17 cellular contexts compared by ENCODE assay signal in genomic region chr7:106618480-106618879, GRCh38. TPM values are rescaled to one million over a fixed set of nuclear protein-coding genes. Genes with fewer than 3 reads are reported as not detected.
DNase-seq lines count a peak whose midpoint lies in the region; ATAC-seq, FAIRE-seq and TF ChIP-seq lines count a peak whose summit lies in the region.
"Had no signal": no experiment of that assay in that cellular context is flagged by ENCODE, and none has a peak within 500 bp of the region (broad histone marks: within the 10 kb centered on the region; RNA-seq: fewer than 3 reads in every experiment).

No MANE protein-coding gene starts in this region.

- POLR2A ChIA-PET in PC-3 (lab: Charles Lee; ENCODE audit: unreplicated experiment) (interaction anchor here (0.6 kb wide), 1 partner anchor 46 kb away, joined by 3 read pairs; no protein-coding TSS in a partner anchor), endothelial cell of umbilical vein (lab: Charles Lee) (interaction anchor here (1.0 kb wide), 1 partner anchor 28 kb away, joined by 5 read pairs; no protein-coding TSS in a partner anchor)

- DNase-seq in GM03348 (ENCODE audit: low spot score) (peak; percentile 10), PC-3 (peak; percentile 29), endothelial cell of umbilical vein (ENCODE audit: low read depth, low spot score) (peak; percentile 73), osteocyte (ENCODE audit: extremely low spot score, unreplicated experiment) (no peak), NCI-H748 treated with DMSO at 0.1 percent for 48 hours (lab: John Stamatoyannopoulos, UW) (no peak), MG63 (no peak)
- DNase-seq: activated CD4-positive, alpha-beta T cell treated with anti-CD3 and anti-CD28 coated beads, Interleukin-2, amount 10 ng/mL, durations not matched to agents 7 days and 5 days; activated naive CD8-positive, alpha-beta T cell treated with anti-CD3 and anti-CD28 coated beads, Interleukin-2, amount 50 U/mL, for 24 hours; activated T-cell treated with anti-CD3 and anti-CD28 coated beads, Interleukin-2, amount 50 U/mL, for 48 hours; islet precursor cell; NCI-H1417 treated with DMSO at 0.1 percent for 48 hours; NCI-H510A treated with DMSO at 0.1 percent for 48 hours; stimulated activated CD4-positive, alpha-beta T cell treated with anti-CD3 and anti-CD28 coated beads, Interleukin-2, amount 100 ng/mL, for 24 hours; upper lobe of right lung had no signal

- H2AFZ ChIP-seq in PC-3 (ENCODE audit: low read length) (no peak overlapping the region), endothelial cell of umbilical vein (ENCODE audit: low read depth, low read length) (no peak overlapping the region)

- CTCF ChIA-PET in PC-3 (lab: Charles Lee): no interaction called here
- CTCF ChIA-PET in endothelial cell of umbilical vein (lab: Charles Lee): interaction anchor here (1.3 kb wide), 1 partner anchor 442 kb away, joined by 3 read pairs; no protein-coding TSS in a partner anchor

- no peak overlapping the region for H3K9ac ChIP-seq in PC-3 (ENCODE audit: low read length)
- no peak overlapping the region for H3K9ac ChIP-seq in endothelial cell of umbilical vein (replicated peaks; ENCODE audit: extremely low read depth, insufficient read depth, low read length)

- H3K4me3 ChIP-seq in PC-3 (ENCODE audit: low read length) (no peak overlapping the region), endothelial cell of umbilical vein (replicated peaks in 1 of 3; ENCODE audit: insufficient read depth in 1 of 3, low read depth in 1 of 3, low read length in 3 of 3) (no peak overlapping the region), MG63 (no peak overlapping the region)
- H3K4me3 ChIP-seq: upper lobe of right lung had no signal

- peak; percentile 26 for FAIRE-seq in endothelial cell of umbilical vein (lab: Jason Lieb, UNC)

- H3K9me1 ChIP-seq in endothelial cell of umbilical vein (replicated peaks; ENCODE audit: control insufficient read depth, extremely low read depth, insufficient read depth, low read length): no peaks in the 10 kb centered on the region

- ATAC-seq in PC-3 (no peak), HG03108 (IDR thresholded peaks at IDR 0.05; ENCODE audit: unreplicated experiment) (no peak)
- ATAC-seq: activated naive CD8-positive, alpha-beta T cell treated with anti-CD3 and anti-CD28 coated beads, Interleukin-2, amount 50 U/mL, for 24 hours; upper lobe of right lung had no signal

- H3K27ac Mint-ChIP-seq in osteocyte (ENCODE audit: unreplicated experiment): peak overlapping the region; percentile 65
- H3K27ac Mint-ChIP-seq: activated CD4-positive, alpha-beta T cell treated with anti-CD3 and anti-CD28 coated beads, Interleukin-2, amount 10 ng/mL, durations not matched to agents 7 days and 5 days; activated naive CD8-positive, alpha-beta T cell treated with anti-CD3 and anti-CD28 coated beads, Interleukin-2, amount 50 U/mL, for 24 hours; CD14-positive monocyte; progenitor cell of endocrine pancreas had no signal

- H3K4me1 ChIP-seq in PC-3 (ENCODE audit: insufficient read depth, low read length) (peaks cover 32% of the 10 kb centered on the region), endothelial cell of umbilical vein (ENCODE audit: control insufficient read depth, extremely low read depth, insufficient read depth, low read length) (no peaks in the 10 kb centered on the region)
- H3K4me1 ChIP-seq: upper lobe of right lung had no signal

- no peak overlapping the region for H3K4me3 Mint-ChIP-seq in osteocyte (ENCODE audit: unreplicated experiment)
- H3K4me3 Mint-ChIP-seq: activated CD4-positive, alpha-beta T cell treated with anti-CD3 and anti-CD28 coated beads, Interleukin-2, amount 10 ng/mL, durations not matched to agents 7 days and 5 days; activated naive CD8-positive, alpha-beta T cell treated with anti-CD3 and anti-CD28 coated beads, Interleukin-2, amount 50 U/mL, for 24 hours; CD14-positive monocyte had no signal

- H3K9me3 ChIP-seq in PC-3 (ENCODE audit: low read length): no peaks in the 10 kb centered on the region
- H3K9me3 ChIP-seq in endothelial cell of umbilical vein (replicated peaks; ENCODE audit: control insufficient read depth, insufficient read depth, low read length): peaks cover 2% of the 10 kb centered on the region
- H3K9me3 ChIP-seq in MG63: peaks cover 10% of the 10 kb centered on the region; the same call in 1 of the 2 replicates

- H3K4me1 Mint-ChIP-seq in osteocyte (ENCODE audit: unreplicated experiment): peaks cover 63% of the 10 kb centered on the region
- H3K4me1 Mint-ChIP-seq: activated CD4-positive, alpha-beta T cell treated with anti-CD3 and anti-CD28 coated beads, Interleukin-2, amount 10 ng/mL, durations not matched to agents 7 days and 5 days; activated naive CD8-positive, alpha-beta T cell treated with anti-CD3 and anti-CD28 coated beads, Interleukin-2, amount 50 U/mL, for 24 hours; CD14-positive monocyte had no signal

- no peak for TF ChIP-seq POLR2A in endothelial cell of umbilical vein (IDR thresholded peaks at IDR 0.05; ENCODE audit: low read depth, low read length)

- intact Hi-C loops in PC-3 (cut with micrococcal nuclease) (no loop called here), endothelial cell of umbilical vein (cut with micrococcal nuclease) (no loop called here)

- no peaks in the 10 kb centered on the region for H3K36me3 ChIP-seq in PC-3 (ENCODE audit: low read depth, low read length)
- no peaks in the 10 kb centered on the region for H3K36me3 ChIP-seq in endothelial cell of umbilical vein (ENCODE audit: control insufficient read depth in 2 of 2, extremely low read depth in 1 of 2, insufficient read depth in 2 of 2, low read length in 2 of 2)
- H3K36me3 ChIP-seq in MG63: no peaks in the 10 kb centered on the region
- H3K36me3 ChIP-seq: upper lobe of right lung had no signal

- no peak for TF ChIP-seq CTCF in PC-3 (conservative IDR thresholded peaks at IDR 0.05; ENCODE audit: low read depth, low read length)
- TF ChIP-seq CTCF in endothelial cell of umbilical vein (IDR thresholded peaks at IDR 0.05; ENCODE audit: extremely low read depth in 1 of 2, insufficient read depth in 1 of 2, low read depth in 1 of 2, low read length in 2 of 2): no peak
- no peak for TF ChIP-seq CTCF in osteocyte (IDR thresholded peaks at IDR 0.05)

- dilution Hi-C loops in endothelial cell of umbilical vein (cut with MboI; ENCODE audit: extremely low pct_ligation_motif_present, low sequenced_read_pairs): no loop called here

- H3K9me2 ChIP-seq in PC-3 (replicated peaks; ENCODE audit: low read length): no peaks in the 10 kb centered on the region

- H3K27me3 ChIP-seq in PC-3 (ENCODE audit: low read length): no peaks in the 10 kb centered on the region
- H3K27me3 ChIP-seq in endothelial cell of umbilical vein (ENCODE audit: control insufficient read depth in 2 of 2, insufficient read depth in 2 of 2, low read length in 2 of 2): no peaks in the 10 kb centered on the region
- H3K27me3 ChIP-seq in MG63: no peaks in the 10 kb centered on the region
- H3K27me3 ChIP-seq: upper lobe of right lung had no signal

- peaks cover 22% of the 10 kb centered on the region for H3K9me3 Mint-ChIP-seq in osteocyte (ENCODE audit: unreplicated experiment)

- H3K79me2 ChIP-seq in PC-3 (ENCODE audit: low read length) (no peaks in the 10 kb centered on the region), endothelial cell of umbilical vein (ENCODE audit: control insufficient read depth, insufficient read depth, low read length) (no peaks in the 10 kb centered on the region)

- H3F3A ChIP-seq in PC-3 (ENCODE audit: low read length, unreplicated experiment): peaks cover 4% of the 10 kb centered on the region

- H3K27ac ChIP-seq in PC-3 (ENCODE audit: low read length) (no peak overlapping the region), endothelial cell of umbilical vein (ENCODE audit: insufficient read depth, low read depth, low read length) (no peak overlapping the region)
- H3K27ac ChIP-seq: upper lobe of right lung had no signal

- peaks cover 7% of the 10 kb centered on the region for H3K36me3 Mint-ChIP-seq in osteocyte (ENCODE audit: unreplicated experiment)
- H3K36me3 Mint-ChIP-seq: CD14-positive monocyte had no signal

- H3K4me2 ChIP-seq in PC-3 (ENCODE audit: low read length): no peak overlapping the region
- H3K4me2 ChIP-seq in endothelial cell of umbilical vein (ENCODE audit: insufficient read depth, low read length): no peak overlapping the region

- H3K27me3 Mint-ChIP-seq in osteocyte (ENCODE audit: unreplicated experiment): no peaks in the 10 kb centered on the region
- H3K27me3 Mint-ChIP-seq: activated CD4-positive, alpha-beta T cell treated with anti-CD3 and anti-CD28 coated beads, Interleukin-2, amount 10 ng/mL, durations not matched to agents 7 days and 5 days; progenitor cell of endocrine pancreas had no signal

- H4K20me1 ChIP-seq in PC-3 (ENCODE audit: low read length) (no peaks in the 10 kb centered on the region), endothelial cell of umbilical vein (replicated peaks; ENCODE audit: control insufficient read depth, extremely low read depth, insufficient read depth, low read length) (no peaks in the 10 kb centered on the region)

- BruUV-seq in PC-3 (replicated peaks; lab: Mats Ljungman, UMichigan) (no TSS peak), endothelial cell of umbilical vein (replicated peaks; lab: Mats Ljungman, UMichigan) (no TSS peak)

TF ChIP-seq in endothelial cell of umbilical vein, 7 proteins besides CTCF, POLR2A, EP300 and RAD21:
- no peak for TF ChIP-seq MYC (IDR thresholded peaks at IDR 0.05; ENCODE audit: low read depth, low read length)
- no peak for TF ChIP-seq EZH2 (IDR thresholded peaks at IDR 0.05; ENCODE audit: borderline replicate concordance, low read depth, low read length, severe bottlenecking)
TF ChIP-seq in endothelial cell of umbilical vein: peak in this region for 0.

RNA-seq across cellular contexts. Expression of gene CCDC71L, which starts 42.5 kb away (rescaled TPM):
- total RNA-seq in PC-3 (2014; rRNA removed): 27.0 and 28.6 TPM in 2 replicates
- 62.5 and 65.2 TPM in 2 replicates for total RNA-seq in endothelial cell of umbilical vein
- 50.7 and 60.3 TPM in 2 replicates for polyA plus RNA-seq in endothelial cell of umbilical vein
- 40.0 and 41.2 TPM in 2 replicates for polyA plus RNA-seq in endothelial cell of umbilical vein (2011; cell fraction: cytosol; rRNA removed)
- polyA plus RNA-seq in endothelial cell of umbilical vein (2011; cell fraction: nucleus; rRNA removed): 25.6 and 30.8 TPM in 2 replicates
- polyA plus RNA-seq in endothelial cell of umbilical vein (2012): 43.2 and 65.7 TPM in 2 replicates
- polyA minus RNA-seq in endothelial cell of umbilical vein: 24.6 and 28.5 TPM in 2 replicates
- polyA minus RNA-seq in endothelial cell of umbilical vein (2011; cell fraction: cytosol; rRNA and poly(A)+ RNA removed): 6.2 TPM
- polyA minus RNA-seq in endothelial cell of umbilical vein (2011; cell fraction: nucleus; rRNA and poly(A)+ RNA removed): 22.4 and 22.6 TPM in 2 replicates
- total RNA-seq in osteocyte: 45.2 and 46.6 TPM in 2 replicates
- 11.0 and 16.5 TPM in 2 replicates for total RNA-seq in MG63 (2014; rRNA removed; shearing (Covaris generic); ENCODE audit: low replicate concordance)

Comparison
In these comparisons a context has a peak if more than half of its experiments do, and no peak if none do; other contexts are left out.
1. DNase-seq: peak in GM03348 (single experiment), PC-3 (single experiment) and endothelial cell of umbilical vein (single experiment); none in osteocyte (single experiment), NCI-H748 treated with DMSO at 0.1 percent for 48 hours (single experiment) and MG63 (single experiment).